11 cellular contexts compared by ENCODE assay signal in genomic region chr1:201266774-201267173, GRCh38. TPM values are rescaled to one million over a fixed set of nuclear protein-coding genes. Genes with fewer than 3 reads are reported as not detected.
DNase-seq lines count a peak whose midpoint lies in the region; ATAC-seq, FAIRE-seq and TF ChIP-seq lines count a peak whose summit lies in the region.
"Had no signal": no experiment of that assay in that cellular context is flagged by ENCODE, and none has a peak within 500 bp of the region (broad histone marks: within the 10 kb centered on the region; RNA-seq: fewer than 3 reads in every experiment).

No MANE protein-coding gene starts in this region.

- no peaks in the 10 kb centered on the region for H3K4me1 Mint-ChIP-seq in activated T-helper 1 cell treated with anti-CD3 and anti-CD28 coated beads, Interleukin-12 subunit alpha, Interleukin-12 subunit beta, Interleukin-2, Interleukin-4 antibody, amounts not matched to agents 30 ng/mL and 10 ng/mL and 1 ng/mL, durations not matched to agents 14 hours and 24 hours and 36 hours (ENCODE audit: low read depth)
- H3K4me1 Mint-ChIP-seq in activated CD8-positive, alpha-beta memory T cell treated with anti-CD3 and anti-CD28 coated beads, Interleukin-2, amount 10 ng/mL, durations not matched to agents 7 days and 5 days, result no peaks in the 10 kb centered on the region
- H3K4me1 Mint-ChIP-seq: natural killer cell had no signal

- H3K4me1 ChIP-seq in SK-N-SH (ENCODE audit: control insufficient read depth in 1 of 2, insufficient read depth in 2 of 2, low read depth in 1 of 2, low read length in 1 of 2), result peaks cover 39 to 51% of the 10 kb centered on the region in 2 experiments
- no peaks in the 10 kb centered on the region for H3K4me1 ChIP-seq in pancreas

- peak; percentile 4 for DNase-seq in cardiac septum (ENCODE audit: low spot score)
- no peak for DNase-seq in Right ventricle myocardium superior
- no peak for DNase-seq in SK-N-SH
- peak; percentile 94 for DNase-seq in fibroblast of the aortic adventitia (ENCODE audit: low read depth)
- DNase-seq in activated T-helper 1 cell treated with anti-CD3 and anti-CD28 coated beads, Interleukin-12 subunit alpha, Interleukin-12 subunit beta, Interleukin-2, Interleukin-4 antibody, amounts not matched to agents 30 ng/mL and 10 ng/mL and 1 ng/mL, durations not matched to agents 14 hours and 24 hours and 36 hours (ENCODE audit: low spot score), result no peak
- no peak for DNase-seq in pancreas
- DNase-seq in NCI-H774 (lab: John Stamatoyannopoulos, UW), result no peak
- no peak for DNase-seq in activated CD8-positive, alpha-beta memory T cell treated with anti-CD3 and anti-CD28 coated beads, Interleukin-2, amount 10 ng/mL, durations not matched to agents 7 days and 5 days
- DNase-seq: natural killer cell had no signal

- 4% methylated on average over 3 of the region's 3 CpGs for WGBS in SK-N-SH (ENCODE audit: low lambda C conversion rate)
- 66 to 68% methylated on average over 3 of the region's 3 CpGs for WGBS in pancreas, 2 donors

- no peaks in the 10 kb centered on the region for H3K27me3 ChIP-seq in SK-N-SH (ENCODE audit: insufficient read depth)
- H3K27me3 ChIP-seq in pancreas, result no peaks in the 10 kb centered on the region

- H3K4me3 Mint-ChIP-seq in activated T-helper 1 cell treated with anti-CD3 and anti-CD28 coated beads, Interleukin-12 subunit alpha, Interleukin-12 subunit beta, Interleukin-2, Interleukin-4 antibody, amounts not matched to agents 30 ng/mL and 10 ng/mL and 1 ng/mL, durations not matched to agents 14 hours and 24 hours and 36 hours, result no peak overlapping the region
- no peak overlapping the region for H3K4me3 Mint-ChIP-seq in activated CD8-positive, alpha-beta memory T cell treated with anti-CD3 and anti-CD28 coated beads, Interleukin-2, amount 10 ng/mL, durations not matched to agents 7 days and 5 days
- H3K4me3 Mint-ChIP-seq: CD4-positive, alpha-beta T cell; natural killer cell had no signal

- no peaks in the 10 kb centered on the region for H3K9me3 Mint-ChIP-seq in activated T-helper 1 cell treated with anti-CD3 and anti-CD28 coated beads, Interleukin-12 subunit alpha, Interleukin-12 subunit beta, Interleukin-2, Interleukin-4 antibody, amounts not matched to agents 30 ng/mL and 10 ng/mL and 1 ng/mL, durations not matched to agents 14 hours and 24 hours and 36 hours
- no peaks in the 10 kb centered on the region for H3K9me3 Mint-ChIP-seq in activated CD8-positive, alpha-beta memory T cell treated with anti-CD3 and anti-CD28 coated beads, Interleukin-2, amount 10 ng/mL, durations not matched to agents 7 days and 5 days (ENCODE audit: low read depth)
- H3K9me3 Mint-ChIP-seq: CD4-positive, alpha-beta T cell; natural killer cell had no signal

- H4K20me1 ChIP-seq in SK-N-SH (ENCODE audit: insufficient read depth), result no peaks in the 10 kb centered on the region

- no peaks in the 10 kb centered on the region for H3K79me2 ChIP-seq in SK-N-SH (ENCODE audit: insufficient read depth)

- peak overlapping the region; percentile 53 for H3K4me2 ChIP-seq in SK-N-SH

- H3F3A ChIP-seq in SK-N-SH (replicated peaks; ENCODE audit: insufficient read depth), result peaks cover 32% of the 10 kb centered on the region

- peak overlapping the region; percentile 93 to 97 for H3K27ac ChIP-seq in SK-N-SH (ENCODE audit: low read depth in 2 of 2, low read length in 1 of 2)
- H3K27ac ChIP-seq in pancreas, result no peak overlapping the region

- TF ChIP-seq CTCF in SK-N-SH (IDR thresholded peaks at IDR 0.05), result no peak
- TF ChIP-seq CTCF in fibroblast of the aortic adventitia (IDR thresholded peaks at IDR 0.05; ENCODE audit: insufficient read depth, low read length), result no peak
- TF ChIP-seq CTCF in pancreas (IDR thresholded peaks at IDR 0.05), result no peak

- H3K9me3 ChIP-seq in SK-N-SH, result no peaks in the 10 kb centered on the region
- H3K9me3 ChIP-seq in pancreas, result no peaks in the 10 kb centered on the region

- H3K27me3 Mint-ChIP-seq in activated T-helper 1 cell treated with anti-CD3 and anti-CD28 coated beads, Interleukin-12 subunit alpha, Interleukin-12 subunit beta, Interleukin-2, Interleukin-4 antibody, amounts not matched to agents 30 ng/mL and 10 ng/mL and 1 ng/mL, durations not matched to agents 14 hours and 24 hours and 36 hours (ENCODE audit: insufficient read depth), result peaks cover 14% of the 10 kb centered on the region
- peaks cover 36% of the 10 kb centered on the region for H3K27me3 Mint-ChIP-seq in activated CD8-positive, alpha-beta memory T cell treated with anti-CD3 and anti-CD28 coated beads, Interleukin-2, amount 10 ng/mL, durations not matched to agents 7 days and 5 days

- no peak for ATAC-seq in Right ventricle myocardium superior (ENCODE audit: poor library complexity)
- no peak for ATAC-seq in pancreas
- ATAC-seq in activated CD8-positive, alpha-beta memory T cell treated with anti-CD3 and anti-CD28 coated beads, Interleukin-2, amount 10 ng/mL, durations not matched to agents 7 days and 5 days, result no peak
- ATAC-seq: natural killer cell had no signal

- no peaks in the 10 kb centered on the region for H3K9me2 ChIP-seq in SK-N-SH

- TF ChIP-seq RAD21 in SK-N-SH (IDR thresholded peaks at IDR 0.05; ENCODE audit: low read length), result no peak

- H3K36me3 ChIP-seq in SK-N-SH (replicated peaks in 1 of 2; ENCODE audit: control insufficient read depth in 1 of 2, insufficient read depth in 2 of 2, low read length in 1 of 2), result no peaks in the 10 kb centered on the region
- no peaks in the 10 kb centered on the region for H3K36me3 ChIP-seq in pancreas

- no peak overlapping the region for H3K27ac Mint-ChIP-seq in activated T-helper 1 cell treated with anti-CD3 and anti-CD28 coated beads, Interleukin-12 subunit alpha, Interleukin-12 subunit beta, Interleukin-2, Interleukin-4 antibody, amounts not matched to agents 30 ng/mL and 10 ng/mL and 1 ng/mL, durations not matched to agents 14 hours and 24 hours and 36 hours
- no peak overlapping the region for H3K27ac Mint-ChIP-seq in activated CD8-positive, alpha-beta memory T cell treated with anti-CD3 and anti-CD28 coated beads, Interleukin-2, amount 10 ng/mL, durations not matched to agents 7 days and 5 days
- H3K27ac Mint-ChIP-seq: CD4-positive, alpha-beta T cell; natural killer cell had no signal

- H3K9ac ChIP-seq in SK-N-SH, result peak overlapping the region; percentile 49; the same call in 1 of the 2 replicates

- CTCF ChIA-PET in SK-N-SH (lab: Yijun Ruan, JAX), result interaction anchor here (0.6 to 9.6 kb wide), 6 partner anchors 13 to 112 kb away, joined by 3 to 99 read pairs (median 11); no protein-coding TSS in a partner anchor
- CTCF ChIA-PET in activated CD8-positive, alpha-beta memory T cell treated with anti-CD3 and anti-CD28 coated beads, Interleukin-2, amount 10 ng/mL, durations not matched to agents 7 days and 5 days (lab: Charles Lee), result no interaction called here

- TF ChIP-seq EP300 in SK-N-SH (IDR thresholded peaks at IDR 0.05; ENCODE audit: borderline replicate concordance in 1 of 2, low read depth in 1 of 2, low read length in 1 of 2), result peak in 1 of 2 experiments; percentile 20; a peak in 1 of 4 replicates

- intact Hi-C loops in cardiac septum (cut with DNase I), result no loop called here
- intact Hi-C loops in Right ventricle myocardium superior (cut with DNase I), result no loop called here
- intact Hi-C loops in activated T-helper 1 cell treated with anti-CD3 and anti-CD28 coated beads, Interleukin-12 subunit alpha, Interleukin-12 subunit beta, Interleukin-2, Interleukin-4 antibody, amounts not matched to agents 30 ng/mL and 10 ng/mL and 1 ng/mL, durations not matched to agents 14 hours and 24 hours and 36 hours (cut with micrococcal nuclease), result no loop called here
- intact Hi-C loops in pancreas (cut with DNase I), result no loop called here

- H3K36me3 Mint-ChIP-seq in activated T-helper 1 cell treated with anti-CD3 and anti-CD28 coated beads, Interleukin-12 subunit alpha, Interleukin-12 subunit beta, Interleukin-2, Interleukin-4 antibody, amounts not matched to agents 30 ng/mL and 10 ng/mL and 1 ng/mL, durations not matched to agents 14 hours and 24 hours and 36 hours (ENCODE audit: low read depth), result no peaks in the 10 kb centered on the region
- H3K36me3 Mint-ChIP-seq in activated CD8-positive, alpha-beta memory T cell treated with anti-CD3 and anti-CD28 coated beads, Interleukin-2, amount 10 ng/mL, durations not matched to agents 7 days and 5 days, result no peaks in the 10 kb centered on the region
- H3K36me3 Mint-ChIP-seq: natural killer cell had no signal

- H3K4me3 ChIP-seq in SK-N-SH (ENCODE audit: low read depth in 2 of 2, low read length in 1 of 2), result no peak overlapping the region
- no peak overlapping the region for H3K4me3 ChIP-seq in fibroblast of the aortic adventitia (ENCODE audit: low read depth, low read length)
- H3K4me3 ChIP-seq in pancreas, result no peak overlapping the region

- POLR2A ChIA-PET in SK-N-SH (lab: Yijun Ruan, JAX), result interaction anchor here (1.2 kb wide), 1 partner anchor 16 kb away, joined by 3 read pairs; no protein-coding TSS in a partner anchor

- FAIRE-seq in pancreas (lab: Jason Lieb, UNC), result no peak
- FAIRE-seq: GM19239 had no signal

- no peak overlapping the region for H2AFZ ChIP-seq in SK-N-SH (ENCODE audit: low read depth)

TF ChIP-seq in SK-N-SH, 30 proteins besides CTCF, POLR2A, EP300 and RAD21 (continues in another document):
- TF ChIP-seq FOSL2 (IDR thresholded peaks at IDR 0.05; ENCODE audit: borderline replicate concordance, low read depth) (peak; percentile 70; the same call in 1 of the 2 replicates), FOXJ3 (CRISPR knock-in tag; IDR thresholded peaks at IDR 0.05) (no peak)
- TF ChIP-seq, protein P1, sequence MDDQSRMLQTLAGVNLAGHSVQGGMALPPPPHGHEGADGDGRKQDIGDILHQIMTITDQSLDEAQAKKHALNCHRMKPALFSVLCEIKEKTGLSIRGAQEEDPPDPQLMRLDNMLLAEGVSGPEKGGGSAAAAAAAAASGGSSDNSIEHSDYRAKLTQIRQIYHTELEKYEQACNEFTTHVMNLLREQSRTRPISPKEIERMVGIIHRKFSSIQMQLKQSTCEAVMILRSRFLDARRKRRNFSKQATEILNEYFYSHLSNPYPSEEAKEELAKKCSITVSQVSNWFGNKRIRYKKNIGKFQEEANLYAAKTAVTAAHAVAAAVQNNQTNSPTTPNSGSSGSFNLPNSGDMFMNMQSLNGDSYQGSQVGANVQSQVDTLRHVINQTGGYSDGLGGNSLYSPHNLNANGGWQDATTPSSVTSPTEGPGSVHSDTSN (IDR thresholded peaks at IDR 0.05), result peak; percentile 19; the same call in 1 of the 2 replicates

RNA-seq across cellular contexts. Expression of gene PKP1, which starts 16.5 kb away (rescaled TPM):
- total RNA-seq in cardiac septum (0.16 TPM), Right ventricle myocardium superior (0.08 TPM), fibroblast of the aortic adventitia (ENCODE audit: low replicate concordance) (under 0.01 and 0.08 TPM in 2 replicates), pancreas (under 1 TPM in 5 of 6 donors, not detected in 1; 0.04 to 0.37 (median 0.06) TPM)
- polyA plus RNA-seq in SK-N-SH (2012; rRNA removed) (not detected in 2 replicates), pancreas (under 1 TPM; 0.12 to 0.15 TPM)
- polyA plus RNA-seq in SK-N-SH (2012; cell fraction: cytosol; rRNA removed), result not detected in 2 replicates
- polyA plus RNA-seq in SK-N-SH (2012; cell fraction: nucleus; rRNA removed), result not detected in 2 replicates
- not detected in 2 replicates for total RNA-seq in activated T-helper 1 cell treated with anti-CD3 and anti-CD28 coated beads, Interleukin-12 subunit alpha, Interleukin-12 subunit beta, Interleukin-2, Interleukin-4 antibody, amounts not matched to agents 30 ng/mL and 10 ng/mL and 1 ng/mL, durations not matched to agents 14 hours and 24 hours and 36 hours
- total RNA-seq in activated CD8-positive, alpha-beta memory T cell treated with anti-CD3 and anti-CD28 coated beads, Interleukin-2, amount 10 ng/mL, durations not matched to agents 7 days and 5 days, result not detected
- total RNA-seq: CD4-positive, alpha-beta T cell; natural killer cell had no signal

Comparison
In these comparisons a context has a peak if more than half of its experiments do, and no peak if none do; other contexts are left out.
1. DNase-seq: peak in cardiac septum (single experiment) and fibroblast of the aortic adventitia (single experiment); none in Right ventricle myocardium superior (single experiment), SK-N-SH (single experiment), activated T-helper 1 cell treated with anti-CD3 and anti-CD28 coated beads, Interleukin-12 subunit alpha, Interleukin-12 subunit beta, Interleukin-2, Interleukin-4 antibody, amounts not matched to agents 30 ng/mL and 10 ng/mL and 1 ng/mL, durations not matched to agents 14 hours and 24 hours and 36 hours (single experiment), pancreas (0 of 6), NCI-H774 (single experiment) and activated CD8-positive, alpha-beta memory T cell treated with anti-CD3 and anti-CD28 coated beads, Interleukin-2, amount 10 ng/mL, durations not matched to agents 7 days and 5 days (single experiment).
2. H3K27ac ChIP-seq: peak in SK-N-SH (2 of 2); none in pancreas (0 of 4).